8 cellular contexts compared by ENCODE assay signal in the genomic region with DNA sequence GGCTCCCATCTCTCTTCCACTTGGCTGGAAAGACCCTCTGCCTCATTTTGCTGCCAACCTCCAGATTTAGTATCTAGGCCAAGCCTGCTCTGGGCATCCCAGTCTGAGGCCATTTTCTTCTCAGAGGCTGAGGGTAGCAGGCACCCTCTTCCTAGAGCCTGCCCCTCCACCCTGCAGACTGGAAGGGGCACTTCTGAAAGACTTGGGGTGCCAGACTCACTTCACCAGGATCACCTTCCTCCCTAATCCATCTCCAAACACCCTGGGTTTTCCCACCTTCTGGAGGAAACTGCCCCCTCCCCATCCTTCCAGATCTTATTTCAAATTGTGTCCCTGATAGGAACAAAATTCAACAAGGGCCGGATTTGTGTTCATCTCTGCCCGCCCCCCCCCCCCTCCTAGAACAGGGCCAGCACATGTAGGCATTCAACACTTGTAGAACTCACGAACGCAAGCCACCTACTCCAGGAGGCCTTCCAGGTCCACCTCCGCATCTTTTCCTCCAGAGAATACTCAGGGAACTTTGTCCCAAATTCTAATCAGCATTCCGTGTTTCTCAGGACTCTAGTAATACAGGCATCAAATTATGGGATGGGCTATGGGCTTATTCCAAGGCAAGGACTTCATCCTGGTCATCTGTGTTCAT. TPM values are rescaled to one million over a fixed set of nuclear protein-coding genes. Genes with fewer than 3 reads are reported as not detected.
A peak's percentile ranks its signal among the peaks of the same experiment; 100 is the strongest.
DNase-seq lines count a peak whose midpoint lies in the region; ATAC-seq and TF ChIP-seq lines count a peak whose summit lies in the region.

No MANE protein-coding gene starts in this region.

- peak overlapping the region; percentile 4 to 74 for H4K8ac ChIP-seq in IMR-90 (ENCODE audit: low read depth in 2 of 2, low read length in 2 of 2)

- TF ChIP-seq POLR2A in IMR-90 (IDR thresholded peaks at IDR 0.05; ENCODE audit: low read depth, low read length) (no peak), body of pancreas (IDR thresholded peaks at IDR 0.05) (no peak)

- WGBS in IMR-90 (ENCODE audit: extremely low coverage in 2 of 2, insufficient read length in 1 of 2), 2 experiments, result 0% methylated on average over 1 of the region's 6 CpGs; no CpG with 5 or more reads in 1 of the 2 experiments
- WGBS in body of pancreas, 2 donors, result 44 to 49% methylated on average over 5 to 6 of the region's 6 CpGs
- 5 to 6% methylated on average over 6 of the region's 6 CpGs for WGBS in aorta, 2 donors

- no peak for TF ChIP-seq RAD21 in IMR-90 (IDR thresholded peaks at IDR 0.05; ENCODE audit: low read length)

- H2AFZ ChIP-seq in IMR-90 (replicated peaks; ENCODE audit: low read length, poor library complexity), result peak overlapping the region; percentile 98

- peak overlapping the region; percentile 53; the same call in 1 of the 2 replicates for H2AK5ac ChIP-seq in IMR-90 (ENCODE audit: low read depth, low read length)

- peak overlapping the region; percentile 10; the same call in 1 of the 2 replicates for H2BK120ac ChIP-seq in IMR-90 (ENCODE audit: low read depth, low read length)

- peak overlapping the region; percentile 96 for H3K14ac ChIP-seq in IMR-90 (replicated peaks; ENCODE audit: low read depth, low read length)

- POLR2A ChIA-PET in IMR-90 (lab: Charles Lee; ENCODE audit: unreplicated experiment), result interaction anchor here (1.0 to 1.6 kb wide), 2 partner anchors 73 to 74 kb away, joined by 3 to 4 read pairs; no protein-coding TSS in a partner anchor

- no TSS peak for BruUV-seq in IMR-90 (replicated peaks; lab: Mats Ljungman, UMichigan)

- H3K4me2 ChIP-seq in IMR-90 (ENCODE audit: low read depth, low read length), result peak overlapping the region; percentile 98

- H2BK15ac ChIP-seq in IMR-90 (ENCODE audit: low read depth, low read length), result no peak overlapping the region

- H4K91ac ChIP-seq in IMR-90 (ENCODE audit: insufficient read depth, low read depth, low read length), result peak overlapping the region; percentile 8; the same call in 1 of the 2 replicates

- peak overlapping the region; percentile 17; the same call in 1 of the 2 replicates for H3K56ac ChIP-seq in IMR-90 (ENCODE audit: extremely low read depth, insufficient read depth, low read length)

- H3K4me1 ChIP-seq in IMR-90 (ENCODE audit: control insufficient read depth, insufficient read depth, low read length), result peaks cover 11% of the 10 kb centered on the region
- peaks cover 19% of the 10 kb centered on the region for H3K4me1 ChIP-seq in body of pancreas
- H3K4me1 ChIP-seq in mononuclear cell (ENCODE audit: insufficient read depth, low read length), result peaks cover 50% of the 10 kb centered on the region
- no peaks in the 10 kb centered on the region for H3K4me1 ChIP-seq in aorta (ENCODE audit: control insufficient read depth in 1 of 2, insufficient read depth in 2 of 2, low read length in 2 of 2)

- H3K9ac ChIP-seq in IMR-90 (ENCODE audit: low read depth, low read length), result peak overlapping the region; percentile 75

- no peak for ATAC-seq in IMR-90 (ENCODE audit: low read depth)
- no peak for ATAC-seq in body of pancreas
- ATAC-seq in aorta (ENCODE audit: low FRiP score), result no peak
- ATAC-seq in HG02798 (IDR thresholded peaks at IDR 0.05; ENCODE audit: poor library complexity, unreplicated experiment), result no peak

- H3K79me1 ChIP-seq in IMR-90 (ENCODE audit: low read depth in 1 of 2, low read length in 2 of 2), result peaks cover 11 to 25% of the 10 kb centered on the region in 2 experiments; a peak in 3 of 4 replicates

- no peaks in the 10 kb centered on the region for H3K27me3 ChIP-seq in IMR-90 (ENCODE audit: control insufficient read depth, insufficient read depth, low read length)
- H3K27me3 ChIP-seq in body of pancreas, result no peaks in the 10 kb centered on the region
- H3K27me3 ChIP-seq in mononuclear cell (ENCODE audit: insufficient read depth, low read length), result no peaks in the 10 kb centered on the region
- H3K27me3 ChIP-seq in aorta (ENCODE audit: control insufficient read depth in 1 of 2, insufficient read depth in 2 of 2, low read length in 1 of 2), result no peaks in the 10 kb centered on the region

- in situ Hi-C loops in IMR-90 (cut with MboI; ENCODE audit: low sequenced_read_pairs), result loop anchor here (5.0 kb wide), 1 partner anchor 76 kb away; no protein-coding TSS in a partner anchor

- H3K36me3 ChIP-seq in IMR-90 (ENCODE audit: control insufficient read depth, insufficient read depth, low read length) (no peaks in the 10 kb centered on the region), body of pancreas (replicated peaks in 1 of 2; ENCODE audit: insufficient read depth in 1 of 2, low read depth in 2 of 2) (no peaks in the 10 kb centered on the region), aorta (ENCODE audit: control insufficient read depth in 1 of 2, insufficient read depth in 2 of 2, low read length in 1 of 2) (no peaks in the 10 kb centered on the region)

- H2BK5ac ChIP-seq in IMR-90 (ENCODE audit: low read depth, low read length, poor library complexity, severe bottlenecking), result peak overlapping the region; percentile 59

- intact Hi-C loops in IMR-90 (cut with micrococcal nuclease), result loop anchor here (5.0 kb wide), 1 partner anchor 236 kb away; no protein-coding TSS in a partner anchor
- intact Hi-C loops in body of pancreas (cut with DNase I), result no loop called here
- intact Hi-C loops in aorta (cut with DNase I), result no loop called here

- H3K9me1 ChIP-seq in IMR-90 (ENCODE audit: insufficient read depth, low read length), result peaks cover 4% of the 10 kb centered on the region; the same call in 1 of the 2 replicates

- H3K23ac ChIP-seq in IMR-90 (ENCODE audit: low read depth, low read length), result peak overlapping the region; percentile 68

- 0 out of 2 replicates have a peak, but pooled peaks cover 6% of the 10 kb centered on the region for H4K20me1 ChIP-seq in IMR-90 (ENCODE audit: insufficient read depth, low read length)

- CTCF ChIA-PET in IMR-90 (lab: Yijun Ruan, JAX), result interaction anchor here (1.1 to 2.2 kb wide), 4 partner anchors 8 to 100 kb away, joined by 5 to 34 read pairs (median 11); no protein-coding TSS in a partner anchor

- H3K4me3 ChIP-seq in AG09309 (ENCODE audit: control insufficient read depth, low read depth, low read length), result peak overlapping the region; percentile 86
- H3K4me3 ChIP-seq in IMR-90 (ENCODE audit: insufficient read depth, low read depth, low read length), result peak overlapping the region; percentile 80
- peak overlapping the region; percentile 81 to 92 for H3K4me3 ChIP-seq in body of pancreas
- peak overlapping the region; percentile 98 for H3K4me3 ChIP-seq in mononuclear cell (ENCODE audit: low read length)
- peak overlapping the region; percentile 79 to 85 for H3K4me3 ChIP-seq in aorta (ENCODE audit: low read length in 2 of 2)

- DNase-seq in AG09309 (ENCODE audit: low read depth) (no peak), IMR-90 (no peak), body of pancreas (no peak), aorta (no peak), NCI-H345 (lab: John Stamatoyannopoulos, UW) (no peak), NOMO-1 treated with dmso at 0.1 percent for 144 hours (lab: John Stamatoyannopoulos, UW; ENCODE audit: unreplicated experiment) (no peak)

- TF ChIP-seq CTCF in AG09309 (IDR thresholded peaks at IDR 0.05; ENCODE audit: control insufficient read depth, insufficient read depth, low read depth, low read length, missing control alignments) (no peak), IMR-90 (conservative IDR thresholded peaks at IDR 0.05; ENCODE audit: low read depth, low read length) (no peak), body of pancreas (IDR thresholded peaks at IDR 0.05) (no peak)

- H2AK9ac ChIP-seq in IMR-90 (replicated peaks; ENCODE audit: low read depth, low read length, poor library complexity), result peak overlapping the region; percentile 89

- dilution Hi-C loops in IMR-90 (cut with HindIII; ENCODE audit: low sequenced_read_pairs, unreplicated experiment), result no loop called here

- peak overlapping the region; percentile 55 for H3K18ac ChIP-seq in IMR-90 (ENCODE audit: low read depth, low read length)

- no peaks in the 10 kb centered on the region for H3K9me3 ChIP-seq in IMR-90 (ENCODE audit: control insufficient read depth, insufficient read depth, low read length)
- no peaks in the 10 kb centered on the region for H3K9me3 ChIP-seq in body of pancreas
- no peaks in the 10 kb centered on the region for H3K9me3 ChIP-seq in mononuclear cell (ENCODE audit: low read depth, low read length)
- H3K9me3 ChIP-seq in aorta (ENCODE audit: control insufficient read depth, low read length), result no peaks in the 10 kb centered on the region

- no peak overlapping the region for H2BK20ac ChIP-seq in IMR-90 (ENCODE audit: low read depth, low read length)

- peak overlapping the region; percentile 75 for H4K5ac ChIP-seq in IMR-90 (ENCODE audit: low read depth, low read length)

- peak overlapping the region; percentile 80 for H3K4ac ChIP-seq in IMR-90 (ENCODE audit: low read depth, low read length)

- H3K27ac ChIP-seq in IMR-90 (ENCODE audit: insufficient read depth, low read length) (peak overlapping the region; percentile 61; the same call in 1 of the 2 replicates), body of pancreas (peak overlapping the region; percentile 45 to 81 (median 64)), aorta (ENCODE audit: low read depth in 1 of 2, low read length in 2 of 2) (peak overlapping the region in 1 of 2 donors; percentile 74)

RNA-seq across cellular contexts. Expression of a gene that starts 0.8 kb away (rescaled TPM):
- 34.4 and 37.5 TPM in 2 replicates for total RNA-seq in IMR-90 (2012; rRNA removed)
- polyA plus RNA-seq in IMR-90 (2012; rRNA removed), result 46.7 and 51.7 TPM in 2 replicates
- 19.3 and 42.1 TPM in 2 replicates for polyA plus RNA-seq in IMR-90 (2012; cell fraction: cytosol; rRNA removed)
- polyA plus RNA-seq in IMR-90 (2012; cell fraction: nucleus; rRNA removed; ENCODE audit: low replicate concordance), result 11.5 and 13.0 TPM in 2 replicates
- 10 to 100 TPM in 1 of 2 donors, 1 to 10 TPM in 1; 7.9 to 17.4 TPM for total RNA-seq in body of pancreas
- 40.1 TPM for total RNA-seq in mononuclear cell
- total RNA-seq in aorta, result 10 to 100 TPM; 42.0 to 68.9 TPM
- 10 to 100 TPM; 44.8 to 45.2 TPM for polyA plus RNA-seq in aorta

RNA-seq across cellular contexts. Expression of a gene that starts 29.3 kb away (rescaled TPM):
- not detected in 2 replicates for total RNA-seq in IMR-90 (2012; rRNA removed)
- polyA plus RNA-seq in IMR-90 (2012; rRNA removed), result not detected in 2 replicates
- not detected in 2 replicates for polyA plus RNA-seq in IMR-90 (2012; cell fraction: cytosol; rRNA removed)
- not detected in 2 replicates for polyA plus RNA-seq in IMR-90 (2012; cell fraction: nucleus; rRNA removed; ENCODE audit: low replicate concordance)
- not detected for total RNA-seq in body of pancreas
- total RNA-seq in mononuclear cell, result 0.10 TPM
- total RNA-seq in aorta, result not detected
- polyA plus RNA-seq in aorta, result not detected

RNA-seq across cellular contexts. Expression of a gene that starts 30.8 kb away (rescaled TPM):
- total RNA-seq in IMR-90 (2012; rRNA removed) (2.0 and 2.2 TPM in 2 replicates), body of pancreas (100 to 1,000 TPM; 166 to 216 TPM), mononuclear cell (2.4 TPM), aorta (1,000 to 10,000 TPM in 1 of 2 donors, 100 to 1,000 TPM in 1; 723 to 1,015 TPM)
- polyA plus RNA-seq in IMR-90 (2012; rRNA removed) (27.5 and 30.7 TPM in 2 replicates), aorta (100 to 1,000 TPM; 473 to 867 TPM)
- polyA plus RNA-seq in IMR-90 (2012; cell fraction: cytosol; rRNA removed), result 27.0 and 35.9 TPM in 2 replicates
- polyA plus RNA-seq in IMR-90 (2012; cell fraction: nucleus; rRNA removed; ENCODE audit: low replicate concordance), result 8.1 and 15.0 TPM in 2 replicates

RNA-seq across cellular contexts. Expression of a gene that starts 36.1 kb away (rescaled TPM):
- total RNA-seq in IMR-90 (2012; rRNA removed) (70.0 and 96.8 TPM in 2 replicates), body of pancreas (10 to 100 TPM in 1 of 2 donors, 1 to 10 TPM in 1; 5.6 to 24.4 TPM), mononuclear cell (4.8 TPM), aorta (10 to 100 TPM; 30.8 to 40.0 TPM)
- polyA plus RNA-seq in IMR-90 (2012; rRNA removed) (135 and 148 TPM in 2 replicates), aorta (10 to 100 TPM; 34.7 to 71.1 TPM)
- polyA plus RNA-seq in IMR-90 (2012; cell fraction: cytosol; rRNA removed), result 102 and 363 TPM in 2 replicates
- polyA plus RNA-seq in IMR-90 (2012; cell fraction: nucleus; rRNA removed; ENCODE audit: low replicate concordance), result 26.0 and 35.1 TPM in 2 replicates

RNA-seq across cellular contexts. Expression of a gene that starts 51.2 kb away (rescaled TPM):
- total RNA-seq in IMR-90 (2012; rRNA removed) (8.6 and 10.0 TPM in 2 replicates), body of pancreas (100 to 1,000 TPM in 1 of 2 donors, 10 to 100 TPM in 1; 87.7 to 128 TPM), mononuclear cell (4.6 TPM), aorta (10 to 100 TPM in 1 of 2 donors, 1 to 10 TPM in 1; 7.6 to 15.8 TPM)
- polyA plus RNA-seq in IMR-90 (2012; rRNA removed) (15.9 and 17.0 TPM in 2 replicates), aorta (10 to 100 TPM in 1 of 2 donors, 1 to 10 TPM in 1; 8.6 to 19.6 TPM)
- polyA plus RNA-seq in IMR-90 (2012; cell fraction: cytosol; rRNA removed), result 8.6 and 18.4 TPM in 2 replicates
- polyA plus RNA-seq in IMR-90 (2012; cell fraction: nucleus; rRNA removed; ENCODE audit: low replicate concordance), result 34.7 and 55.4 TPM in 2 replicates

Comparison
In these comparisons a context has a peak if more than half of its experiments do, and no peak if none do; other contexts are left out.
1. RNA of a gene that starts 30.8 kb away (total RNA-seq): 723 to 1,015 TPM in aorta and 166 to 216 TPM in body of pancreas; 2.4 TPM in mononuclear cell (single experiment) and 2.0 to 2.2 TPM in IMR-90; every median in the first group is over 10 times any median in the second.
2. Peak in every context shown above with its lines, with median percentiles within 50 percentile points of each other: H3K4me3 ChIP-seq.